Comparison of ENCODE assay signal across 19 cellular contexts in the genomic region with DNA sequence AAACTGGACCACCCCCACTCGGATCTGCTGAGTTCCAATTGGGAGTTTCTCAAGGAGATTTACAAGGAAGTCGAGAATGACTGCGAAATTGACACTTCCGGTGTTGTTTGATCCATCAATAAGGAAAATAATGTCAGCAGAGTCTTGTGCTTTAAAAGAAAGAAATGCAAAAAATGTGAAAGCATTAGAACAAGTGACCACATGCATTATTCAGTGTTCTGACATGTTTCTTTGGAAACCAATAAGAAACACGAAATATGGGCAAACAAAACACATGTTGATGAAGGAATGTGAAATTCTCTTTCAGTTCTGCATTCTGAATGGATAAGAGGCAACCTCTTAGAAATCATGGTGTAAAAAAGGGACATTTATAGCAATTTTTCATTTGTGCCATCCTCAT.
"Had no signal": no experiment of that assay in that cellular context is flagged by ENCODE, and none has a peak within 500 bp of the region (broad histone marks: within the 10 kb centered on the region; RNA-seq: fewer than 3 reads in every experiment).

No MANE protein-coding gene starts in this region.

- H3K4me3 ChIP-seq: adrenal gland, gastrocnemius medialis, thoracic aorta had no signal

- H3K9ac ChIP-seq: parathyroid adenoma had no signal

- H3K27me3 ChIP-seq: adrenal gland, gastrocnemius medialis, neutrophil had no signal

- H3K27ac ChIP-seq: adrenal gland, neutrophil, parathyroid adenoma, thoracic aorta had no signal

- DNase-seq: activated CD4-positive, alpha-beta T cell treated with anti-CD3 and anti-CD28 coated beads, Interleukin-2, amount 10 ng/mL, durations not matched to agents 7 days and 5 days; activated CD8-positive, alpha-beta T cell treated with anti-CD3 and anti-CD28 coated beads, Interleukin-2, amount 10 ng/mL, durations not matched to agents 7 days and 5 days; activated gamma-delta T cell treated with Interleukin-2 at 50 U/mL for 16 hours; activated T-cell treated with anti-CD3 and anti-CD28 coated beads, Interleukin-2, amount 50 U/mL, for 1 hour; adrenal gland; effector CD8-positive, alpha-beta T cell; gastrocnemius medialis; hypothalamus; right cardiac atrium; small intestine; stimulated activated CD4-positive, alpha-beta T cell treated with anti-CD3 and anti-CD28 coated beads, Interleukin-15, amount 100 ng/mL, for 24 hours; stimulated activated CD8-positive, alpha-beta memory T cell treated with anti-CD3 and anti-CD28 coated beads, Interleukin-4, amount 100 ng/mL, for 48 hours; stimulated activated naive CD4-positive, alpha-beta T cell had no signal

- H3K4me1 ChIP-seq: adrenal gland, gastrocnemius medialis, parathyroid adenoma had no signal

- H3K9me3 ChIP-seq: adrenal gland, gastrocnemius medialis, neutrophil, thoracic aorta had no signal

- ATAC-seq: activated CD4-positive, CD25-positive, alpha-beta regulatory T cell treated with anti-CD3 and anti-CD28 coated beads, Interleukin-2, amount 50 U/mL, for 24 hours; activated CD8-positive, alpha-beta T cell treated with anti-CD3 and anti-CD28 coated beads, Interleukin-2, amount 10 ng/mL, durations not matched to agents 7 days and 5 days; activated naive CD4-positive, alpha-beta T cell treated with anti-CD3 and anti-CD28 coated beads, Interleukin-2, amount 50 U/mL, for 72 hours; gastrocnemius medialis; right cardiac atrium; SK-N-SH treated with all-trans-retinoic acid at 6 μM for 48 hours had no signal

- H3K36me3 ChIP-seq: adrenal gland, gastrocnemius medialis, neutrophil had no signal
